Comparison of ENCODE assay signal across 17 cellular contexts in the genomic region with DNA sequence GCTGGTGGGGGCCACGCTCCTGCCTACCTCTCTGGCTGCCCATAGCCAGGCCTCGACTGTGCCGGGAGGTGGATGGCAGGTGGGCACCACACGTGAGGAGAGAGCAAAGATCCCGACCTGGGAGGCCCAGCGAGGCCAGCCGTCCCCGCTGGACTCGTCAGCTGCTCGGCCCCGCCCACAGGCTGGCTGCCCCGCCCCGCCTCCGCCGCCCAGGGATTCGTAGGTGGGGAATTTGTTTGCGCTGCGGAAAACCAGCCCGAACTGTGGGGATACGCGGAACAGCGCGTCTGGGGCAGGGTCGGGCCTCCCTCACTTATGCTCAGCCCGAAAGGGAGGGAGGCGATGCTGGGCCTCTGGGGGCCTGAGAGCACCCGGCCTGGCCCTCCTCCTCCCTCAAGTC. TPM values are rescaled to one million over a fixed set of nuclear protein-coding genes. Genes with fewer than 3 reads are reported as not detected.
DNase-seq lines count a peak whose midpoint lies in the region; ATAC-seq and TF ChIP-seq lines count a peak whose summit lies in the region.
"Had no signal": no experiment of that assay in that cellular context is flagged by ENCODE, and none has a peak within 500 bp of the region (broad histone marks: within the 10 kb centered on the region; RNA-seq: fewer than 3 reads in every experiment).

No MANE protein-coding gene starts in this region.

- H3K27me3 ChIP-seq in HUES64 (ENCODE audit: insufficient read depth, low read length), result peaks cover 29% of the 10 kb centered on the region
- H3K27me3 ChIP-seq in neural progenitor cell, result peaks cover 65% of the 10 kb centered on the region

- no peak overlapping the region for H3K4me3 Mint-ChIP-seq in glutamatergic neuron (ENCODE audit: unreplicated experiment)
- no peak overlapping the region for H3K4me3 Mint-ChIP-seq in neural progenitor cell
- H3K4me3 Mint-ChIP-seq: B cell, T-cell had no signal

- H3K27ac Mint-ChIP-seq in glutamatergic neuron (ENCODE audit: unreplicated experiment) (no peak overlapping the region), neural progenitor cell (no peak overlapping the region)
- H3K27ac Mint-ChIP-seq: activated T-helper 2 cell treated with anti-CD3 and anti-CD28 coated beads, Interferon-gamma antibody, Interleukin-2, Interleukin-4, amounts not matched to agents 10 μg/mL and 5 μg/mL and 100 μg/mL, durations not matched to agents 14 hours and 24 hours and 36 hours; B cell; T-cell had no signal

- peak overlapping the region; percentile 34 for H3K4me3 ChIP-seq in HUES64 (ENCODE audit: low read length)
- peak overlapping the region; percentile 32 for H3K4me3 ChIP-seq in neural progenitor cell

- peaks cover 5% of the 10 kb centered on the region for H3K36me3 Mint-ChIP-seq in glutamatergic neuron (ENCODE audit: unreplicated experiment)
- no peaks in the 10 kb centered on the region for H3K36me3 Mint-ChIP-seq in neural progenitor cell
- H3K36me3 Mint-ChIP-seq: T-cell had no signal

- no peaks in the 10 kb centered on the region for H3K79me2 ChIP-seq in neural progenitor cell (ENCODE audit: low read depth)

- WGBS in HUES64, result 8% methylated on average over 27 of the region's 27 CpGs

- H4K20me1 ChIP-seq in neural progenitor cell (ENCODE audit: low read depth), result no peaks in the 10 kb centered on the region

- H3K9ac ChIP-seq in HUES64 (ENCODE audit: low read depth, low read length) (no peak overlapping the region), neural progenitor cell (no peak overlapping the region)

- H3K9me3 ChIP-seq in HUES64 (ENCODE audit: insufficient read depth, low read depth, low read length), result no peaks in the 10 kb centered on the region
- H3K9me3 ChIP-seq in neural progenitor cell (ENCODE audit: low read depth), result no peaks in the 10 kb centered on the region

- H3K4me1 Mint-ChIP-seq in glutamatergic neuron (ENCODE audit: low read depth, unreplicated experiment) (peaks cover 10% of the 10 kb centered on the region), neural progenitor cell (peaks cover 3% of the 10 kb centered on the region)

- H3K27ac ChIP-seq in HUES64 (ENCODE audit: low read depth, low read length), result no peak overlapping the region
- no peak overlapping the region for H3K27ac ChIP-seq in neural progenitor cell
- H3K27ac ChIP-seq: WERI-Rb-1 had no signal

- H3F3A ChIP-seq in neural progenitor cell (ENCODE audit: low read depth), result no peaks in the 10 kb centered on the region

- peak; percentile 67 for DNase-seq in Daoy (ENCODE audit: low read depth)
- peak; percentile 83 for DNase-seq in glutamatergic neuron
- peak; percentile 87 for DNase-seq in neural progenitor cell (ENCODE audit: low spot score)
- DNase-seq in DMS 273 (lab: John Stamatoyannopoulos, UW; ENCODE audit: unreplicated experiment), result no peak
- no peak for DNase-seq in activated effector memory CD4-positive, alpha-beta T cell treated with anti-CD3 and anti-CD28 coated beads, Interleukin-2, amount 50 U/mL, for 16 hours
- DNase-seq: GOT3, NCI-H2081, NCI-H748 treated with DMSO at 0.1 percent for 48 hours, T-cell, WERI-Rb-1 had no signal

- TF ChIP-seq CTCF in glutamatergic neuron (IDR thresholded peaks at IDR 0.05; ENCODE audit: partially characterized antibody, unreplicated experiment) (no peak), neural progenitor cell (IDR thresholded peaks at IDR 0.05) (no peak)

- peak overlapping the region; percentile 85 for H2AFZ ChIP-seq in neural progenitor cell (replicated peaks)

- H3K36me3 ChIP-seq in HUES64 (ENCODE audit: insufficient read depth, low read length) (no peaks in the 10 kb centered on the region), neural progenitor cell (no peaks in the 10 kb centered on the region)

- H3K9me3 Mint-ChIP-seq in glutamatergic neuron (ENCODE audit: unreplicated experiment) (peaks cover 12% of the 10 kb centered on the region), neural progenitor cell (peaks cover 4% of the 10 kb centered on the region)
- H3K9me3 Mint-ChIP-seq: activated T-helper 2 cell treated with anti-CD3 and anti-CD28 coated beads, Interferon-gamma antibody, Interleukin-2, Interleukin-4, amounts not matched to agents 10 μg/mL and 5 μg/mL and 100 μg/mL, durations not matched to agents 14 hours and 24 hours and 36 hours; T-cell had no signal

- peaks cover 9% of the 10 kb centered on the region for H3K27me3 Mint-ChIP-seq in glutamatergic neuron (ENCODE audit: unreplicated experiment)
- peaks cover 19% of the 10 kb centered on the region for H3K27me3 Mint-ChIP-seq in neural progenitor cell (ENCODE audit: insufficient read depth, low read depth)

- peaks cover 12% of the 10 kb centered on the region for H3K4me1 ChIP-seq in HUES64 (ENCODE audit: insufficient read depth, low read length)
- H3K4me1 ChIP-seq in neural progenitor cell, result peaks cover 17% of the 10 kb centered on the region

- H3K4me2 ChIP-seq in neural progenitor cell, result peak overlapping the region; percentile 85

- ATAC-seq in GM21717 (IDR thresholded peaks at IDR 0.05; ENCODE audit: unreplicated experiment), result no peak
- ATAC-seq: HepG2, left lobe of liver, T-cell had no signal

RNA-seq across cellular contexts. Expression of gene TP73, which starts 31.7 kb away (rescaled TPM):
- 0.89 and 2.5 TPM in 2 replicates for total RNA-seq in Daoy (2014; rRNA removed; shearing (Covaris generic))
- 0.65 TPM for polyA plus RNA-seq in HUES64 (2013, experiment 1 of 2)
- 0.76 TPM for polyA plus RNA-seq in HUES64 (2013, experiment 2 of 2)
- total RNA-seq in glutamatergic neuron (ENCODE audit: unreplicated experiment) (13.0 TPM), neural progenitor cell (ENCODE audit: low replicate concordance) (0.31 TPM in 1 of 2 replicates, not detected in the other)
- total RNA-seq: RPMI7951 had no signal

RNA-seq across cellular contexts. Expression of gene WRAP73, which starts 34.1 kb away (rescaled TPM):
- 17.4 and 33.9 TPM in 2 replicates for total RNA-seq in Daoy (2014; rRNA removed; shearing (Covaris generic))
- polyA plus RNA-seq in HUES64 (2013, experiment 1 of 2), result 18.2 TPM
- 18.1 TPM for polyA plus RNA-seq in HUES64 (2013, experiment 2 of 2)
- total RNA-seq in glutamatergic neuron (ENCODE audit: unreplicated experiment), result 47.7 TPM
- 12.0 and 18.8 TPM in 2 replicates for total RNA-seq in neural progenitor cell (ENCODE audit: low replicate concordance)

RNA-seq across cellular contexts. Expression of gene TPRG1L, which starts 59.2 kb away (rescaled TPM):
- 7.0 and 8.5 TPM in 2 replicates for total RNA-seq in Daoy (2014; rRNA removed; shearing (Covaris generic))
- polyA plus RNA-seq in HUES64 (2013, experiment 1 of 2), result 22.5 TPM
- 22.6 TPM for polyA plus RNA-seq in HUES64 (2013, experiment 2 of 2)
- total RNA-seq in glutamatergic neuron (ENCODE audit: unreplicated experiment) (43.1 TPM), neural progenitor cell (ENCODE audit: low replicate concordance) (10.6 and 11.5 TPM in 2 replicates)

Comparison
In these comparisons a context has a peak if more than half of its experiments do, and no peak if none do; other contexts are left out.
1. DNase-seq: peak in Daoy (single experiment), glutamatergic neuron (single experiment) and neural progenitor cell (single experiment); none in DMS 273 (single experiment) and activated effector memory CD4-positive, alpha-beta T cell treated with anti-CD3 and anti-CD28 coated beads, Interleukin-2, amount 50 U/mL, for 16 hours (single experiment).